1 cellular context compared by ENCODE assay signal in genomic region chr2:233638836-233639235, GRCh38.
TF ChIP-seq lines count a peak whose summit lies in the region.

No MANE protein-coding gene starts in this region.

TF ChIP-seq in HCT116, 20 proteins besides CTCF, POLR2A, EP300 and RAD21:
- TF ChIP-seq YY1 (IDR thresholded peaks at IDR 0.05; ENCODE audit: extremely low read depth, insufficient replicate concordance, low read depth, low read length), result no peak
- no peak for TF ChIP-seq ZFX (IDR thresholded peaks at IDR 0.05)
- no peak for TF ChIP-seq EGR1 (IDR thresholded peaks at IDR 0.05; ENCODE audit: low read depth)
- no peak for TF ChIP-seq POLR2AphosphoS5 (IDR thresholded peaks at IDR 0.05; ENCODE audit: low read depth, low read length)
- TF ChIP-seq CBX3 (IDR thresholded peaks at IDR 0.05; ENCODE audit: low read depth), result no peak
- TF ChIP-seq, protein P1, sequence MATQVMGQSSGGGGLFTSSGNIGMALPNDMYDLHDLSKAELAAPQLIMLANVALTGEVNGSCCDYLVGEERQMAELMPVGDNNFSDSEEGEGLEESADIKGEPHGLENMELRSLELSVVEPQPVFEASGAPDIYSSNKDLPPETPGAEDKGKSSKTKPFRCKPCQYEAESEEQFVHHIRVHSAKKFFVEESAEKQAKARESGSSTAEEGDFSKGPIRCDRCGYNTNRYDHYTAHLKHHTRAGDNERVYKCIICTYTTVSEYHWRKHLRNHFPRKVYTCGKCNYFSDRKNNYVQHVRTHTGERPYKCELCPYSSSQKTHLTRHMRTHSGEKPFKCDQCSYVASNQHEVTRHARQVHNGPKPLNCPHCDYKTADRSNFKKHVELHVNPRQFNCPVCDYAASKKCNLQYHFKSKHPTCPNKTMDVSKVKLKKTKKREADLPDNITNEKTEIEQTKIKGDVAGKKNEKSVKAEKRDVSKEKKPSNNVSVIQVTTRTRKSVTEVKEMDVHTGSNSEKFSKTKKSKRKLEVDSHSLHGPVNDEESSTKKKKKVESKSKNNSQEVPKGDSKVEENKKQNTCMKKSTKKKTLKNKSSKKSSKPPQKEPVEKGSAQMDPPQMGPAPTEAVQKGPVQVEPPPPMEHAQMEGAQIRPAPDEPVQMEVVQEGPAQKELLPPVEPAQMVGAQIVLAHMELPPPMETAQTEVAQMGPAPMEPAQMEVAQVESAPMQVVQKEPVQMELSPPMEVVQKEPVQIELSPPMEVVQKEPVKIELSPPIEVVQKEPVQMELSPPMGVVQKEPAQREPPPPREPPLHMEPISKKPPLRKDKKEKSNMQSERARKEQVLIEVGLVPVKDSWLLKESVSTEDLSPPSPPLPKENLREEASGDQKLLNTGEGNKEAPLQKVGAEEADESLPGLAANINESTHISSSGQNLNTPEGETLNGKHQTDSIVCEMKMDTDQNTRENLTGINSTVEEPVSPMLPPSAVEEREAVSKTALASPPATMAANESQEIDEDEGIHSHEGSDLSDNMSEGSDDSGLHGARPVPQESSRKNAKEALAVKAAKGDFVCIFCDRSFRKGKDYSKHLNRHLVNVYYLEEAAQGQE (IDR thresholded peaks at IDR 0.05; ENCODE audit: low read depth), result no peak
- TF ChIP-seq EZH2 (IDR thresholded peaks at IDR 0.05), result no peak
- no peak for TF ChIP-seq TCF7L2 (IDR thresholded peaks at IDR 0.05; ENCODE audit: borderline replicate concordance, extremely low read depth, insufficient read depth, insufficient read length)
- TF ChIP-seq, protein P2, sequence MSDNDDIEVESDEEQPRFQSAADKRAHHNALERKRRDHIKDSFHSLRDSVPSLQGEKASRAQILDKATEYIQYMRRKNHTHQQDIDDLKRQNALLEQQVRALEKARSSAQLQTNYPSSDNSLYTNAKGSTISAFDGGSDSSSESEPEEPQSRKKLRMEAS (IDR thresholded peaks at IDR 0.05), result no peak
- TF ChIP-seq SP1 (IDR thresholded peaks at IDR 0.05; ENCODE audit: low read depth), result no peak
- TF ChIP-seq FOSL1 (IDR thresholded peaks at IDR 0.05; ENCODE audit: low read depth), result no peak
- TF ChIP-seq ELF1 (IDR thresholded peaks at IDR 0.05; ENCODE audit: borderline replicate concordance, low read depth), result no peak
